In genomic region chr1:228365321-228366061, GRCh38 we compare ENCODE assay signal across 20 cellular contexts. TPM values are rescaled to one million over a fixed set of nuclear protein-coding genes. Genes with fewer than 3 reads are reported as not detected.
DNase-seq lines count a peak whose midpoint lies in the region; ATAC-seq and TF ChIP-seq lines count a peak whose summit lies in the region.
"Had no signal": no experiment of that assay in that cellular context is flagged by ENCODE, and none has a peak within 500 bp of the region (broad histone marks: within the 10 kb centered on the region; RNA-seq: fewer than 3 reads in every experiment).

No MANE protein-coding gene starts in this region.

- no peak overlapping the region for H2AFZ ChIP-seq in osteoblast (ENCODE audit: low read length)
- H2AFZ ChIP-seq: GM23248 had no signal

- no peak overlapping the region for H3K4me2 ChIP-seq in osteoblast (ENCODE audit: insufficient read depth, low read length)
- H3K4me2 ChIP-seq: A549 had no signal

- 67 to 80% methylated on average over 20 of the region's 20 CpGs for WGBS in heart right ventricle, 2 donors

- no peaks in the 10 kb centered on the region for H4K20me1 ChIP-seq in osteoblast (ENCODE audit: insufficient read depth, low read length)

- H3K4me3 ChIP-seq in heart right ventricle (no peak overlapping the region), osteoblast (ENCODE audit: insufficient read depth, low read length) (no peak overlapping the region), upper lobe of right lung (no peak overlapping the region)
- H3K4me3 ChIP-seq: A549, GM23248 had no signal

- H3K4me1 ChIP-seq in heart right ventricle (peaks cover 7 to 91% (median 39%) of the 10 kb centered on the region in 9 donors), osteoblast (ENCODE audit: insufficient read depth, low read length) (no peaks in the 10 kb centered on the region), upper lobe of right lung (no peaks in the 10 kb centered on the region)
- H3K4me1 ChIP-seq: A549 had no signal

- TF ChIP-seq CTCF in heart right ventricle (IDR thresholded peaks at IDR 0.05) (no peak), osteoblast (IDR thresholded peaks at IDR 0.05; ENCODE audit: extremely low read depth, low read depth, low read length) (no peak), upper lobe of right lung (IDR thresholded peaks at IDR 0.05) (no peak)

- H3K27ac ChIP-seq in heart right ventricle (peak overlapping the region in 6 of 10 donors; percentile 8 to 93 (median 89)), osteoblast (ENCODE audit: low read depth, low read length) (no peak overlapping the region), upper lobe of right lung (no peak overlapping the region)
- H3K27ac ChIP-seq: A549, GM23248 had no signal

- intact Hi-C loops in Right ventricle myocardium inferior (cut with DNase I) (no loop called here), Right ventricle myocardium superior (cut with DNase I) (no loop called here), heart right ventricle (cut with DNase I) (no loop called here), upper lobe of right lung (cut with DNase I) (no loop called here)

- ATAC-seq in Right ventricle myocardium inferior (no peak), Right ventricle myocardium superior (ENCODE audit: poor library complexity) (no peak), heart right ventricle (no peak), upper lobe of right lung (no peak), HG02885 (IDR thresholded peaks at IDR 0.05; ENCODE audit: poor library complexity, unreplicated experiment) (no peak), HG03097 (IDR thresholded peaks at IDR 0.05; ENCODE audit: low FRiP score, unreplicated experiment) (no peak)
- ATAC-seq: A549, PC-3 had no signal

- H3K27me3 ChIP-seq in heart right ventricle (no peaks in the 10 kb centered on the region), osteoblast (ENCODE audit: insufficient read depth, low read length) (no peaks in the 10 kb centered on the region), upper lobe of right lung (no peaks in the 10 kb centered on the region)

- no peaks in the 10 kb centered on the region for H3K36me3 ChIP-seq in heart right ventricle
- H3K36me3 ChIP-seq in osteoblast (ENCODE audit: insufficient read depth, low read length), result no peaks in the 10 kb centered on the region
- H3K36me3 ChIP-seq in upper lobe of right lung, result no peaks in the 10 kb centered on the region

- no peaks in the 10 kb centered on the region for H3K79me2 ChIP-seq in osteoblast (ENCODE audit: insufficient read depth, low read length)

- DNase-seq in Right ventricle myocardium inferior (ENCODE audit: missing footprints) (peak; percentile 47), Right ventricle myocardium superior (no peak), heart right ventricle (peak in 1 of 2 donors; percentile 3), osteoblast (ENCODE audit: insufficient read length, low spot score, missing footprints) (peak; percentile 80), upper lobe of right lung (peak; percentile 61), NCI-H1930 (lab: John Stamatoyannopoulos, UW) (no peak)
- DNase-seq: DMS53; GM23248; KG1; NCI-H1048; NCI-H146; NCI-H345; NCI-H526 treated with DMSO at 0.1 percent for 48 hours; NK-92 treated with Interleukin-12 subunit alpha and Interleukin-12 subunit beta, amount 100 ng/mL, for 24 hours; PC-3 had no signal

- no peaks in the 10 kb centered on the region for H3K9me3 ChIP-seq in heart right ventricle
- H3K9me3 ChIP-seq in osteoblast (ENCODE audit: low read depth, low read length), result no peaks in the 10 kb centered on the region
- H3K9me3 ChIP-seq in upper lobe of right lung, result no peaks in the 10 kb centered on the region
- H3K9me3 ChIP-seq: A549, Caco-2 had no signal

RNA-seq across cellular contexts. Expression of gene TRIM11, which starts 41.1 kb away (rescaled TPM):
- 7.7 TPM for total RNA-seq in Right ventricle myocardium inferior
- total RNA-seq in Right ventricle myocardium superior, result 6.2 TPM
- total RNA-seq in heart right ventricle, result 10 to 100 TPM in 1 of 10 donors, 1 to 10 TPM in 9; 5.2 to 11.2 (median 6.9) TPM
- 1 to 10 TPM; 7.1 to 8.8 TPM for polyA plus RNA-seq in heart right ventricle
- 22.1 and 25.7 TPM in 2 replicates for total RNA-seq in osteoblast
- 22.8 TPM for total RNA-seq in upper lobe of right lung

RNA-seq across cellular contexts. Expression of gene TRIM17, which starts 51.2 kb away (rescaled TPM):
- 0.38 TPM for total RNA-seq in Right ventricle myocardium inferior
- total RNA-seq in Right ventricle myocardium superior, result 0.32 TPM
- under 1 TPM in 7 of 10 donors, not detected in 3; 0.14 to 0.44 (median 0.34) TPM for total RNA-seq in heart right ventricle
- under 1 TPM; 0.20 to 0.37 TPM for polyA plus RNA-seq in heart right ventricle
- under 0.01 TPM in 1 of 2 replicates, not detected in the other for total RNA-seq in osteoblast
- 2.6 TPM for total RNA-seq in upper lobe of right lung
- total RNA-seq: GM23248, M059J, PC-3 had no signal
- polyA plus RNA-seq: A549 had no signal

Comparison
In these comparisons a context has a peak if more than half of its experiments do, and no peak if none do; other contexts are left out.
1. DNase-seq: peak in Right ventricle myocardium inferior (single experiment), osteoblast (single experiment) and upper lobe of right lung (single experiment); none in Right ventricle myocardium superior (single experiment) and NCI-H1930 (0 of 2).
2. H3K27ac ChIP-seq: peak in heart right ventricle (6 of 10); none in osteoblast (single experiment) and upper lobe of right lung (single experiment).